In genomic region chr1:228111262-228111661, GRCh38 we compare ENCODE assay signal across 1 cellular context.
TF ChIP-seq lines count a peak whose summit lies in the region.
"Not testable (repeated sequence)": the region's sequence is repeated elsewhere in the genome, so short reads cannot be mapped to it uniquely, and the experiment has no call there.

No MANE protein-coding gene starts in this region.

TF ChIP-seq in K562, 482 proteins besides CTCF, POLR2A, EP300 and RAD21:
- 0 out of 4 replicates have a peak, but pooled peaks of 1 of the 2 experiments have one; percentile 20 for TF ChIP-seq TRIM24 (IDR thresholded peaks at IDR 0.05)
- peak; percentile 68 for TF ChIP-seq CEBPB (tag; IDR thresholded peaks at IDR 0.05)
- TF ChIP-seq CEBPG (CRISPR knock-in tag; IDR thresholded peaks at IDR 0.05), result not testable (repeated sequence)
- TF ChIP-seq CEBPG (tag; conservative IDR thresholded peaks at IDR 0.05 in 1 of 2, IDR thresholded peaks at IDR 0.05 in 1 of 2), result peak in 1 of 2 experiments; percentile 43; a peak in 2 of 4 replicates
